ENCODE assay signal across 13 cellular contexts in genomic region chrX:135632353-135632752, GRCh38.
A peak's percentile ranks its signal among the peaks of the same experiment; 100 is the strongest.
DNase-seq lines count a peak whose midpoint lies in the region; ATAC-seq and TF ChIP-seq lines count a peak whose summit lies in the region.
"Had no signal": no experiment of that assay in that cellular context is flagged by ENCODE, and none has a peak within 500 bp of the region (broad histone marks: within the 10 kb centered on the region; RNA-seq: fewer than 3 reads in every experiment).

No MANE protein-coding gene starts in this region.

- no peaks in the 10 kb centered on the region for H3K36me3 Mint-ChIP-seq in osteocyte (ENCODE audit: unreplicated experiment)

- peak; percentile 15 for TF ChIP-seq CTCF in left ventricle myocardium inferior (IDR thresholded peaks at IDR 0.05; ENCODE audit: borderline replicate concordance)
- TF ChIP-seq CTCF in osteocyte (IDR thresholded peaks at IDR 0.05) = no peak
- TF ChIP-seq CTCF in body of pancreas (IDR thresholded peaks at IDR 0.05) = no peak

- no peak overlapping the region for H3K4me3 ChIP-seq in left ventricle myocardium inferior
- no peak overlapping the region for H3K4me3 ChIP-seq in body of pancreas
- H3K4me3 ChIP-seq: dorsolateral prefrontal cortex had no signal

- H3K27ac ChIP-seq in left ventricle myocardium inferior (replicated peaks) (no peak overlapping the region), body of pancreas (no peak overlapping the region)
- H3K27ac ChIP-seq: dorsolateral prefrontal cortex had no signal

- H3K9me3 Mint-ChIP-seq in osteocyte (ENCODE audit: unreplicated experiment) = peaks cover 3% of the 10 kb centered on the region

- H3K4me1 Mint-ChIP-seq in osteocyte (ENCODE audit: unreplicated experiment) = no peaks in the 10 kb centered on the region

- H3K9me3 ChIP-seq in left ventricle myocardium inferior (replicated peaks) = no peaks in the 10 kb centered on the region
- no peaks in the 10 kb centered on the region for H3K9me3 ChIP-seq in body of pancreas

- no peak overlapping the region for H3K4me3 Mint-ChIP-seq in osteocyte (ENCODE audit: unreplicated experiment)

- H3K36me3 ChIP-seq in left ventricle myocardium inferior (no peaks in the 10 kb centered on the region), body of pancreas (replicated peaks in 1 of 2; ENCODE audit: insufficient read depth in 1 of 2, low read depth in 2 of 2) (no peaks in the 10 kb centered on the region)

- no peak for DNase-seq in left ventricle myocardium inferior
- no peak for DNase-seq in Right ventricle myocardium inferior (ENCODE audit: missing footprints)
- DNase-seq in OCI-M1 (lab: John Stamatoyannopoulos, UW) = peak; percentile 50
- no peak for DNase-seq in NCI-H2196 (lab: John Stamatoyannopoulos, UW; ENCODE audit: unreplicated experiment)
- no peak for DNase-seq in osteocyte (ENCODE audit: extremely low spot score, unreplicated experiment)
- no peak for DNase-seq in NCI-H1092 treated with DMSO at 0.1 percent for 48 hours (lab: John Stamatoyannopoulos, UW)
- DNase-seq in body of pancreas = no peak
- DNase-seq: activated CD8-positive, alpha-beta memory T cell treated with anti-CD3 and anti-CD28 coated beads for 24 hours; dorsolateral prefrontal cortex; IMR-90; left ventricle myocardium superior; occipital lobe had no signal

- ATAC-seq in Right ventricle myocardium inferior (no peak), HG03342 (IDR thresholded peaks at IDR 0.05; ENCODE audit: unreplicated experiment) (peak; percentile 63), body of pancreas (no peak)
- ATAC-seq: left ventricle myocardium superior had no signal

- no peak for TF ChIP-seq POLR2A in body of pancreas (IDR thresholded peaks at IDR 0.05)

- H3K4me1 ChIP-seq in left ventricle myocardium inferior (no peaks in the 10 kb centered on the region), body of pancreas (no peaks in the 10 kb centered on the region)

- intact Hi-C loops in left ventricle myocardium inferior (cut with micrococcal nuclease) = no loop called here
- intact Hi-C loops in Right ventricle myocardium inferior (cut with DNase I) = loop anchor here (5.0 kb wide), 1 partner anchor 150 kb away; no protein-coding TSS in a partner anchor
- intact Hi-C loops in body of pancreas (cut with DNase I) = no loop called here

- WGBS in body of pancreas, 2 donors = 17 to 45% methylated on average over 1 of the region's 1 CpG

- no peaks in the 10 kb centered on the region for H3K27me3 Mint-ChIP-seq in osteocyte (ENCODE audit: unreplicated experiment)

- no peak overlapping the region for H3K27ac Mint-ChIP-seq in osteocyte (ENCODE audit: unreplicated experiment)

- H3K27me3 ChIP-seq in left ventricle myocardium inferior (ENCODE audit: low read depth) = no peaks in the 10 kb centered on the region
- no peaks in the 10 kb centered on the region for H3K27me3 ChIP-seq in body of pancreas
